Comparison of ENCODE assay signal across 8 cellular contexts in genomic region chr5:132294728-132295504, GRCh38. TPM values are rescaled to one million over a fixed set of nuclear protein-coding genes. Genes with fewer than 3 reads are reported as not detected.
DNase-seq lines count a peak whose midpoint lies in the region; TF ChIP-seq lines count a peak whose summit lies in the region.

No MANE protein-coding gene starts in this region.

- CTCF ChIA-PET in Caco-2 (lab: Charles Lee) = interaction anchor here (1.4 to 2.5 kb wide), 4 partner anchors 17 to 206 kb away, joined by 3 to 27 read pairs (median 19); no protein-coding TSS in a partner anchor
- CTCF ChIA-PET in HEK293 (lab: Yijun Ruan, JAX) = interaction anchor here (0.6 to 3.3 kb wide), 3 partner anchors 22 to 525 kb away, joined by 3 to 16 read pairs (median 8); partner anchors contain the start of gene SLC22A5

- peak overlapping the region; percentile 93 for H3K27ac Mint-ChIP-seq in Caco-2 (ENCODE audit: unreplicated experiment)
- peak overlapping the region; percentile 96 for H3K27ac Mint-ChIP-seq in activated T-cell treated with anti-CD3 and anti-CD28 coated beads, Interleukin-2, amount 50 U/mL, for 24 hours
- no peak overlapping the region for H3K27ac Mint-ChIP-seq in neural progenitor cell

- H3K9ac ChIP-seq in fibroblast of lung (ENCODE audit: insufficient read depth, low read length) (peak overlapping the region; percentile 91), neural progenitor cell (no peak overlapping the region)

- H3K4me1 Mint-ChIP-seq in Caco-2 (ENCODE audit: low read depth, unreplicated experiment) (peaks cover 15% of the 10 kb centered on the region), neural progenitor cell (peaks cover 10% of the 10 kb centered on the region)
- H3K4me1 Mint-ChIP-seq in activated T-cell treated with anti-CD3 and anti-CD28 coated beads, Interleukin-2, amount 50 U/mL, for 24 hours (ENCODE audit: low read depth) = peaks cover 38% of the 10 kb centered on the region

- intact Hi-C loops in Caco-2 (cut with micrococcal nuclease; ENCODE audit: unreplicated experiment) = loop anchor here (1.0 to 2.0 kb wide), 2 partner anchors 14 to 28 kb away; no protein-coding TSS in a partner anchor

- H3K27me3 ChIP-seq in Caco-2 (replicated peaks; ENCODE audit: control insufficient read depth, insufficient read depth, low read length) = no peaks in the 10 kb centered on the region
- H3K27me3 ChIP-seq in fibroblast of lung (ENCODE audit: control insufficient read depth, insufficient read depth, low read length) = no peaks in the 10 kb centered on the region
- peaks cover 34% of the 10 kb centered on the region for H3K27me3 ChIP-seq in neural progenitor cell

- H3K36me3 ChIP-seq in Caco-2 (ENCODE audit: control insufficient read depth, insufficient read depth, low read length) = no peaks in the 10 kb centered on the region
- no peaks in the 10 kb centered on the region for H3K36me3 ChIP-seq in HEK293 (ENCODE audit: control insufficient read depth in 2 of 2, insufficient read depth in 1 of 2, low read length in 2 of 2)
- H3K36me3 ChIP-seq in fibroblast of lung (ENCODE audit: control insufficient read depth, insufficient read depth, low read length) = no peaks in the 10 kb centered on the region
- H3K36me3 ChIP-seq in neural progenitor cell = no peaks in the 10 kb centered on the region

- POLR2A ChIA-PET in Caco-2 (lab: Charles Lee) = interaction anchor here (0.8 to 2.2 kb wide), 7 partner anchors 16 to 195 kb away, joined by 4 to 36 read pairs (median 8); partner anchors contain the start of genes IRF1 and P4HA2
- POLR2A ChIA-PET in HEK293 (lab: Yijun Ruan, JAX) = interaction anchor here (0.9 to 3.3 kb wide), 15 partner anchors 8 to 201 kb away, joined by 3 to 52 read pairs (median 7); partner anchors contain the start of genes IRF1, P4HA2 and SLC22A5

- peaks cover 18% of the 10 kb centered on the region for H3K36me3 Mint-ChIP-seq in Caco-2 (ENCODE audit: insufficient read depth, unreplicated experiment)
- peaks cover 6% of the 10 kb centered on the region for H3K36me3 Mint-ChIP-seq in activated T-cell treated with anti-CD3 and anti-CD28 coated beads, Interleukin-2, amount 50 U/mL, for 24 hours (ENCODE audit: low read depth)
- H3K36me3 Mint-ChIP-seq in neural progenitor cell = no peaks in the 10 kb centered on the region

- H4K20me1 ChIP-seq in fibroblast of lung (ENCODE audit: control insufficient read depth, extremely low read depth, insufficient read depth, low read length) = no peaks in the 10 kb centered on the region
- H4K20me1 ChIP-seq in neural progenitor cell (ENCODE audit: low read depth) = peaks cover 9% of the 10 kb centered on the region

- peaks cover 17% of the 10 kb centered on the region for H3F3A ChIP-seq in neural progenitor cell (ENCODE audit: low read depth)

- no peaks in the 10 kb centered on the region for H3K9me3 Mint-ChIP-seq in Caco-2 (ENCODE audit: unreplicated experiment)
- no peaks in the 10 kb centered on the region for H3K9me3 Mint-ChIP-seq in activated T-cell treated with anti-CD3 and anti-CD28 coated beads, Interleukin-2, amount 50 U/mL, for 24 hours
- no peaks in the 10 kb centered on the region for H3K9me3 Mint-ChIP-seq in neural progenitor cell

- H2AFZ ChIP-seq in fibroblast of lung (ENCODE audit: low read length) (peak overlapping the region; percentile 57), neural progenitor cell (replicated peaks) (peak overlapping the region; percentile 97)

- H3K79me2 ChIP-seq in fibroblast of lung (ENCODE audit: control insufficient read depth, insufficient read depth, low read length) (peaks cover 9% of the 10 kb centered on the region), neural progenitor cell (ENCODE audit: low read depth) (no peaks in the 10 kb centered on the region)

- H3K4me1 ChIP-seq in Caco-2 (peaks cover 10% of the 10 kb centered on the region), HEK293 (ENCODE audit: control insufficient read depth, insufficient read depth, low read length) (peaks cover 4% of the 10 kb centered on the region; the same call in 1 of the 2 replicates), fibroblast of lung (ENCODE audit: control insufficient read depth, extremely low read depth, insufficient read depth, low read length) (peaks cover 4% of the 10 kb centered on the region), neural progenitor cell (peaks cover 15% of the 10 kb centered on the region)

- peak overlapping the region; percentile 55 for H3K4me3 ChIP-seq in Caco-2 (ENCODE audit: low read depth, low read length)
- peak overlapping the region; percentile 63 for H3K4me3 ChIP-seq in HEK293 (ENCODE audit: low read depth, low read length)
- peak overlapping the region; percentile 49 to 70 (median 57) for H3K4me3 ChIP-seq in fibroblast of lung (replicated peaks in 1 of 4; ENCODE audit: control extremely low read depth in 1 of 4, insufficient read depth in 1 of 4, low read depth in 3 of 4, low read length in 4 of 4)
- H3K4me3 ChIP-seq in neural progenitor cell = peak overlapping the region; percentile 45

- H3K4me3 Mint-ChIP-seq in Caco-2 (ENCODE audit: unreplicated experiment) (peak overlapping the region; percentile 85), neural progenitor cell (peak overlapping the region; percentile 89)
- H3K4me3 Mint-ChIP-seq in activated T-cell treated with anti-CD3 and anti-CD28 coated beads, Interleukin-2, amount 50 U/mL, for 24 hours = peak overlapping the region; percentile 91

- TF ChIP-seq CTCF in Caco-2 (IDR thresholded peaks at IDR 0.05; ENCODE audit: insufficient read depth in 1 of 2, low read depth in 1 of 2, low read length in 1 of 2, severe bottlenecking in 1 of 2, unreplicated experiment in 1 of 2) = no peak
- TF ChIP-seq CTCF in HEK293 (tag by site-specific recombination; IDR thresholded peaks at IDR 0.05) = peak; percentile 29; the same call in 1 of the 2 replicates
- no peak for TF ChIP-seq CTCF in fibroblast of lung (conservative IDR thresholded peaks at IDR 0.05 in 1 of 2, IDR thresholded peaks at IDR 0.05 in 1 of 2; ENCODE audit: low read depth in 1 of 2, low read length in 2 of 2)
- no peak for TF ChIP-seq CTCF in neural progenitor cell (IDR thresholded peaks at IDR 0.05)

- DNase-seq in Caco-2 = peak; percentile 51 to 63
- DNase-seq in OCI-M1 (lab: John Stamatoyannopoulos, UW) = peak; percentile 76
- DNase-seq in activated T-cell treated with anti-CD3 and anti-CD28 coated beads, Interleukin-2, amount 50 U/mL, for 24 hours = peak; percentile 81
- peak; percentile 63 to 79 for DNase-seq in fibroblast of lung (ENCODE audit: low read depth in 2 of 2)
- peak; percentile 64 for DNase-seq in neural progenitor cell (ENCODE audit: low spot score)
- DNase-seq in substantia nigra (lab: John Stamatoyannopoulos, UW) = peak in 9 of 49 donors; percentile 18 to 76 (median 41)
- no peak for DNase-seq in HuH-7 (ENCODE audit: low spot score)

- H3K4me2 ChIP-seq in fibroblast of lung (ENCODE audit: extremely low read depth, insufficient read depth, low read length) (peak overlapping the region; percentile 85), neural progenitor cell (peak overlapping the region; percentile 92)

- H3K27me3 Mint-ChIP-seq in Caco-2 (ENCODE audit: insufficient read depth, unreplicated experiment) = no peaks in the 10 kb centered on the region
- H3K27me3 Mint-ChIP-seq in activated T-cell treated with anti-CD3 and anti-CD28 coated beads, Interleukin-2, amount 50 U/mL, for 24 hours = peaks cover 12% of the 10 kb centered on the region
- H3K27me3 Mint-ChIP-seq in neural progenitor cell (ENCODE audit: insufficient read depth, low read depth) = peaks cover 10% of the 10 kb centered on the region

- BruUV-seq in Caco-2 (replicated peaks; lab: Mats Ljungman, UMichigan) = no TSS peak

- H3K9me3 ChIP-seq in Caco-2 = no peaks in the 10 kb centered on the region
- H3K9me3 ChIP-seq in HEK293 (ENCODE audit: control insufficient read depth, insufficient read depth, low read depth, low read length) = no peaks in the 10 kb centered on the region
- no peaks in the 10 kb centered on the region for H3K9me3 ChIP-seq in fibroblast of lung (ENCODE audit: control insufficient read depth, insufficient read depth, low read depth, low read length)
- no peaks in the 10 kb centered on the region for H3K9me3 ChIP-seq in neural progenitor cell (ENCODE audit: low read depth)

- H3K27ac ChIP-seq in HEK293 (ENCODE audit: extremely low read depth, low read depth, low read length) (no peak overlapping the region; the same call in 1 of the 2 replicates), fibroblast of lung (ENCODE audit: insufficient read depth, low read length) (peak overlapping the region; percentile 90), neural progenitor cell (no peak overlapping the region), substantia nigra (ENCODE audit: low read depth, low read length, poor library complexity, severe bottlenecking) (peak overlapping the region; percentile 97)

TF ChIP-seq in HEK293, 187 proteins besides CTCF, POLR2A, EP300 and RAD21 (continues in another document):
- TF ChIP-seq ZNF324 (tag by site-specific recombination; IDR thresholded peaks at IDR 0.05) (0 out of 2 replicates have a peak, but pooled peaks have one; percentile 52), KLF10 (tag by site-specific recombination; IDR thresholded peaks at IDR 0.05) (no peak), ZNF416 (tag by site-specific recombination; IDR thresholded peaks at IDR 0.05) (no peak), KLF8 (tag by site-specific recombination; IDR thresholded peaks at IDR 0.05) (no peak)

RNA-seq across cellular contexts. Expression of gene SLC22A4, which starts 0.7 kb away (rescaled TPM):
- 1.5 and 1.7 TPM in 2 replicates for total RNA-seq in Caco-2 (2022)
- total RNA-seq in fibroblast of lung = 1.3 and 4.1 TPM in 2 replicates
- polyA plus RNA-seq in fibroblast of lung = 1.1 and 3.4 TPM in 2 replicates
- 0.69 and 2.3 TPM in 2 replicates for polyA plus RNA-seq in fibroblast of lung (2012)
- polyA minus RNA-seq in fibroblast of lung (ENCODE audit: low replicate concordance) = 5.7 TPM in 1 of 2 replicates, not detected in the other
- total RNA-seq in neural progenitor cell (ENCODE audit: low replicate concordance) = 0.06 and 0.09 TPM in 2 replicates

RNA-seq across cellular contexts. Expression of gene PDLIM4, which starts 37.4 kb away (rescaled TPM):
- total RNA-seq in Caco-2 (2022) (not detected in 2 replicates), fibroblast of lung (44.4 and 67.2 TPM in 2 replicates), neural progenitor cell (ENCODE audit: low replicate concordance) (8.3 and 10.3 TPM in 2 replicates)
- 10.7 and 41.5 TPM in 2 replicates for polyA plus RNA-seq in fibroblast of lung
- 24.9 and 115 TPM in 2 replicates for polyA plus RNA-seq in fibroblast of lung (2012)
- 19.9 and 35.9 TPM in 2 replicates for polyA minus RNA-seq in fibroblast of lung (ENCODE audit: low replicate concordance)

Comparison
In these comparisons a context has a peak if more than half of its experiments do, and no peak if none do; other contexts are left out.
1. H3K27ac ChIP-seq: peak in fibroblast of lung (single experiment) and substantia nigra (single experiment); none in HEK293 (single experiment) and neural progenitor cell (single experiment).
2. Peak in every context shown above with its lines, with median percentiles within 50 percentile points of each other: H3K4me3 ChIP-seq and H3K4me3 Mint-ChIP-seq.